In genomic region chr20:34951652-34952051, GRCh38 we compare ENCODE assay signal across 20 cellular contexts. TPM values are rescaled to one million over a fixed set of nuclear protein-coding genes. Genes with fewer than 3 reads are reported as not detected.
DNase-seq lines count a peak whose midpoint lies in the region; ATAC-seq and TF ChIP-seq lines count a peak whose summit lies in the region.
"Had no signal": no experiment of that assay in that cellular context is flagged by ENCODE, and none has a peak within 500 bp of the region (broad histone marks: within the 10 kb centered on the region; RNA-seq: fewer than 3 reads in every experiment).

No MANE protein-coding gene starts in this region.

- peak; percentile 79 for DNase-seq in DMS 273 treated with DMSO at 0.1 percent for 48 hours (lab: John Stamatoyannopoulos, UW)
- peak; percentile 65 for DNase-seq in NCI-H2081 treated with DMSO at 0.1 percent for 48 hours (lab: John Stamatoyannopoulos, UW)
- DNase-seq in astrocyte of the cerebellum (ENCODE audit: low read depth), result peak; percentile 76
- peak; percentile 71 for DNase-seq in left lobe of liver (ENCODE audit: low spot score)
- DNase-seq in HuH-7.5 (ENCODE audit: low spot score), result no peak
- DNase-seq: ACHN; activated CD4-positive, alpha-beta memory T cell treated with anti-CD3 and anti-CD28 coated beads, Interleukin-2, amount 10 ng/mL, durations not matched to agents 7 days and 5 days; activated naive CD8-positive, alpha-beta T cell treated with anti-CD3 and anti-CD28 coated beads for 36 hours; activated T-cell treated with anti-CD3 and anti-CD28 coated beads, Interleukin-2, amount 50 U/mL, for 24 hours; CD4-positive, alpha-beta T cell; DND-41; kidney; NCI-H1436 treated with DMSO at 0.1 percent for 48 hours; NCI-H510A treated with DMSO at 0.1 percent for 48 hours; T-cell had no signal

- in situ Hi-C loops in astrocyte of the cerebellum (cut with HindIII; ENCODE audit: low sequenced_read_pairs), result no loop called here

- peak; percentile 25 for ATAC-seq in left lobe of liver
- ATAC-seq in HG02678 (IDR thresholded peaks at IDR 0.05; ENCODE audit: unreplicated experiment), result no peak
- ATAC-seq in HG03571 (IDR thresholded peaks at IDR 0.05; ENCODE audit: unreplicated experiment), result no peak
- ATAC-seq in GM21390 (IDR thresholded peaks at IDR 0.05; ENCODE audit: unreplicated experiment), result no peak
- ATAC-seq: T-cell had no signal

- no peak for TF ChIP-seq CTCF in astrocyte of the cerebellum (IDR thresholded peaks at IDR 0.05; ENCODE audit: low read depth, low read length, missing control alignments)

- no peak overlapping the region for H3K4me3 ChIP-seq in astrocyte of the cerebellum (ENCODE audit: low read depth, low read length)
- H3K4me3 ChIP-seq: hepatocyte, neural progenitor cell had no signal

RNA-seq across cellular contexts. Expression of gene GSS, which starts 4.0 kb away (rescaled TPM):
- total RNA-seq in left lobe of liver, result 29.2 TPM

RNA-seq across cellular contexts. Expression of gene MYH7B, which starts 4.0 kb away (rescaled TPM):
- total RNA-seq in left lobe of liver, result 0.45 TPM
